ENCODE assay signal across 8 cellular contexts in genomic region chr11:45371251-45371749, GRCh38.
DNase-seq lines count a peak whose midpoint lies in the region; ATAC-seq and TF ChIP-seq lines count a peak whose summit lies in the region.

No MANE protein-coding gene starts in this region.

- peak; percentile 68 to 75 for ATAC-seq in gastrocnemius medialis
- no peak for ATAC-seq in GM19397 (IDR thresholded peaks at IDR 0.05; ENCODE audit: unreplicated experiment)

- no peak for TF ChIP-seq POLR2A in gastrocnemius medialis (IDR thresholded peaks at IDR 0.05)

- H3K4me1 ChIP-seq in ascending aorta (no peaks in the 10 kb centered on the region), gastrocnemius medialis (no peaks in the 10 kb centered on the region)

- H3K27me3 ChIP-seq in ascending aorta (no peaks in the 10 kb centered on the region), gastrocnemius medialis (no peaks in the 10 kb centered on the region)

- in situ Hi-C loops in gastrocnemius medialis (cut with MboI; ENCODE audit: low sequenced_read_pairs in 4 of 4) = loop anchor here (10.0 to 25.0 kb wide), 2 partner anchors 291 to 404 kb away; partner anchors contain the start of gene CHST1 (in 3 of the 4)

- H3K9me3 ChIP-seq in ascending aorta (no peaks in the 10 kb centered on the region), gastrocnemius medialis (no peaks in the 10 kb centered on the region)

- TF ChIP-seq CTCF in ascending aorta (IDR thresholded peaks at IDR 0.05) = peak; percentile 65 to 89 (median 83)
- peak; percentile 64 to 88 (median 76) for TF ChIP-seq CTCF in gastrocnemius medialis (IDR thresholded peaks at IDR 0.05 in 4 of 5, conservative IDR thresholded peaks at IDR 0.05 in 1 of 5)

- H3K36me3 ChIP-seq in ascending aorta (no peaks in the 10 kb centered on the region), gastrocnemius medialis (no peaks in the 10 kb centered on the region)

- no peak overlapping the region for H3K27ac ChIP-seq in ascending aorta
- H3K27ac ChIP-seq in gastrocnemius medialis = no peak overlapping the region

- DNase-seq in AG08395 (ENCODE audit: low spot score) (peak; percentile 84), GM19238 (ENCODE audit: insufficient read length, low spot score) (peak; percentile 47), NCI-H1436 (lab: John Stamatoyannopoulos, UW) (peak; percentile 87), T follicular helper cell (ENCODE audit: low read depth) (peak; percentile 45), ascending aorta (ENCODE audit: low spot score in 2 of 2) (peak in 1 of 2 donors; percentile 74), iPS DF 19.7 (ENCODE audit: low read depth, low spot score) (peak; percentile 76), gastrocnemius medialis (peak in 1 of 2 donors; percentile 45)

- intact Hi-C loops in ascending aorta (cut with DNase I) (loop anchor here (2.0 kb wide), 2 partner anchors 284 to 402 kb away; no protein-coding TSS in a partner anchor), gastrocnemius medialis (cut with DNase I; ENCODE audit: low total_unique reads) (loop anchor here (1.0 kb wide), 1 partner anchor 284 kb away; no protein-coding TSS in a partner anchor)

- H3K4me3 ChIP-seq in ascending aorta (no peak overlapping the region), gastrocnemius medialis (no peak overlapping the region)
